ENCODE assay signal across 11 cellular contexts in the genomic region with DNA sequence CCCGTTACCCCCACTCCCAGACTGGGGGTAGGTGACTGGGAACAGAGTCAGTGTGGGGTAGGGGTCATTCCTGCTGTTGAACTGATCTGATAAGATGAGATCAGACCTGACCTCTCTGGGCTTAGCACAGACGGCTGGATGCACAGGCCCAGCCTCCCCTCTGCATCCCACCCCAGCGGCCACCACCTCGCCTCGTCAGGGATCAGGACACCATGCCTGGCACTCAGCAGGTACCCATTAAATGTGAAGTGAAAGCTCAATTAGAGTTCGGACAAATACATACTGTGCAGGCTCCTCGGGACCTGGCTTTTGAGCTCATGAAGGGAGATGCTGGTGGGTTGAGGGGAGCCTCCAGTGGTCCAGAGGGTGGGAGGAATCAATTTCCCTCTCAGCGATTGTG. TPM values are rescaled to one million over a fixed set of nuclear protein-coding genes. Genes with fewer than 3 reads are reported as not detected.
DNase-seq lines count a peak whose midpoint lies in the region; ATAC-seq, FAIRE-seq and TF ChIP-seq lines count a peak whose summit lies in the region.
"Had no signal": no experiment of that assay in that cellular context is flagged by ENCODE, and none has a peak within 500 bp of the region (broad histone marks: within the 10 kb centered on the region; RNA-seq: fewer than 3 reads in every experiment).

No MANE protein-coding gene starts in this region.

- no peak for FAIRE-seq in HepG2 (lab: Jason Lieb, UNC)

- no peak for TF ChIP-seq RAD21 in liver (IDR thresholded peaks at IDR 0.05)
- no peak for TF ChIP-seq RAD21 in HepG2 (CRISPR knock-in tag; IDR thresholded peaks at IDR 0.05)

- H2AFZ ChIP-seq in HepG2 (ENCODE audit: low read length) = no peak overlapping the region

- H3K4me1 ChIP-seq in liver (ENCODE audit: control insufficient read depth in 4 of 4, insufficient read depth in 4 of 4, low read length in 3 of 4) (peaks cover 7 to 64% (median 51%) of the 10 kb centered on the region in 4 donors), HepG2 (ENCODE audit: insufficient read depth, low read length) (peaks cover 61% of the 10 kb centered on the region), iPS-20b (ENCODE audit: insufficient read depth, low read length) (peaks cover 70% of the 10 kb centered on the region), prostate gland (replicated peaks) (peaks cover 69% of the 10 kb centered on the region)

- CTCF ChIA-PET in HepG2 (lab: Yijun Ruan, JAX; ENCODE audit: low intra/inter-chr PET ratio, low total read pairs) = no interaction called here

- in situ Hi-C loops in HepG2 (cut with HindIII; ENCODE audit: extremely low pct_ligation_motif_present, low pct_unique_long_range_greater_than_20kb) = no loop called here

- H3K27ac ChIP-seq in liver (ENCODE audit: low read depth in 1 of 2, low read length in 2 of 2) (peak overlapping the region; percentile 45 to 63), HepG2 (ENCODE audit: extremely low read length, insufficient read depth, low read length) (no peak overlapping the region), iPS-20b (ENCODE audit: low read length) (peak overlapping the region; percentile 18), prostate gland (peak overlapping the region; percentile 98)

- WGBS in liver = 68% methylated on average over 8 of the region's 8 CpGs
- 98% methylated on average over 7 of the region's 8 CpGs for WGBS in HepG2 (ENCODE audit: low lambda C conversion rate)
- WGBS in prostate gland = 19% methylated on average over 8 of the region's 8 CpGs

- H3K4me2 ChIP-seq in HepG2 (ENCODE audit: low read depth, low read length) = no peak overlapping the region

- no peaks in the 10 kb centered on the region for H3K27me3 ChIP-seq in liver (ENCODE audit: control insufficient read depth in 4 of 4, insufficient read depth in 4 of 4, low read length in 3 of 4)
- H3K27me3 ChIP-seq in HepG2 (ENCODE audit: control insufficient read depth in 1 of 2, insufficient read depth in 2 of 2, low read length in 2 of 2) = no peaks in the 10 kb centered on the region
- no peaks in the 10 kb centered on the region for H3K27me3 ChIP-seq in iPS-20b (ENCODE audit: insufficient read depth, low read length)
- no peaks in the 10 kb centered on the region for H3K27me3 ChIP-seq in prostate gland (replicated peaks; ENCODE audit: insufficient read depth)

- H3K4me3 ChIP-seq in liver (ENCODE audit: low read depth in 1 of 3, low read length in 3 of 3) = no peak overlapping the region
- H3K4me3 ChIP-seq in HepG2 (replicated peaks in 1 of 3; ENCODE audit: insufficient read depth in 1 of 3, low read depth in 2 of 3, low read length in 3 of 3) = no peak overlapping the region
- H3K4me3 ChIP-seq in iPS-20b (ENCODE audit: low read length) = no peak overlapping the region
- peak overlapping the region; percentile 4 to 26 for H3K4me3 ChIP-seq in prostate gland

- POLR2A ChIA-PET in HepG2 (lab: Yijun Ruan, JAX) = no interaction called here

- DNase-seq in HepG2 (ENCODE audit: low spot score) = no peak
- no peak for DNase-seq in prostate gland (ENCODE audit: low spot score)
- DNase-seq in NCI-H146 (lab: John Stamatoyannopoulos, UW) = no peak
- DNase-seq in T-helper 2 cell = no peak
- DNase-seq: activated CD4-positive, CD25-positive, alpha-beta regulatory T cell; DND-41; MV-4-11 had no signal

- H3K9ac ChIP-seq in liver (ENCODE audit: low read depth in 1 of 2, low read length in 2 of 2) (no peak overlapping the region), HepG2 (ENCODE audit: insufficient read depth, low read depth, low read length) (no peak overlapping the region), iPS-20b (ENCODE audit: low read depth, low read length) (no peak overlapping the region)

- no TSS peak for BruUV-seq in HepG2 (replicated peaks; lab: Mats Ljungman, UMichigan)

- intact Hi-C loops in HepG2 (cut with micrococcal nuclease; ENCODE audit: unreplicated experiment) (no loop called here), prostate gland (cut with DNase I) (loop anchor here (2.0 kb wide), 1 partner anchor 14 kb away; no protein-coding TSS in a partner anchor)

- no peak for TF ChIP-seq EP300 in HepG2 (IDR thresholded peaks at IDR 0.05; ENCODE audit: low read depth in 2 of 2, low read length in 2 of 2)
- no peak for TF ChIP-seq EP300 in HepG2 (CRISPR knock-in tag; IDR thresholded peaks at IDR 0.05; ENCODE audit: borderline replicate concordance)

- no peaks in the 10 kb centered on the region for H3K9me3 ChIP-seq in liver (ENCODE audit: control insufficient read depth in 4 of 4, low read length in 3 of 4)
- H3K9me3 ChIP-seq in HepG2 (ENCODE audit: low read length) = no peaks in the 10 kb centered on the region
- no peaks in the 10 kb centered on the region for H3K9me3 ChIP-seq in iPS-20b (ENCODE audit: insufficient read depth, low read depth, low read length)
- H3K9me3 ChIP-seq in prostate gland = no peaks in the 10 kb centered on the region

- TF ChIP-seq POLR2A in HepG2 (IDR thresholded peaks at IDR 0.05; ENCODE audit: insufficient read depth in 1 of 2, low read depth in 2 of 2, low read length in 2 of 2) = no peak
- TF ChIP-seq POLR2A in prostate gland (IDR thresholded peaks at IDR 0.05) = no peak

- no peaks in the 10 kb centered on the region; the same call in 1 of the 2 replicates for H4K20me1 ChIP-seq in HepG2 (ENCODE audit: insufficient read depth, low read length)

- ATAC-seq in HepG2 (no peak), GM18858 (IDR thresholded peaks at IDR 0.05; ENCODE audit: unreplicated experiment) (no peak), GM21515 (IDR thresholded peaks at IDR 0.05; ENCODE audit: unreplicated experiment) (no peak)

- H3K36me3 ChIP-seq in liver (ENCODE audit: control insufficient read depth in 4 of 4, insufficient read depth in 3 of 4, low read depth in 1 of 4, low read length in 3 of 4) (no peaks in the 10 kb centered on the region), HepG2 (replicated peaks in 1 of 2; ENCODE audit: control insufficient read depth in 1 of 2, insufficient read depth in 2 of 2, low read length in 2 of 2) (peaks cover 0 to 3% of the 10 kb centered on the region in 2 experiments; a peak in 2 of 5 replicates), iPS-20b (ENCODE audit: insufficient read depth, low read depth, low read length) (peaks cover 3% of the 10 kb centered on the region; the same call in 1 of the 2 replicates), prostate gland (no peaks in the 10 kb centered on the region)

- no peak for TF ChIP-seq CTCF in liver (IDR thresholded peaks at IDR 0.05; ENCODE audit: low read depth, low read length, missing input control)
- no peak for TF ChIP-seq CTCF in HepG2 (CRISPR knock-in tag; IDR thresholded peaks at IDR 0.05)
- no peak for TF ChIP-seq CTCF in prostate gland (IDR thresholded peaks at IDR 0.05)

- H3K79me2 ChIP-seq in HepG2 (ENCODE audit: insufficient read depth, low read length) = peaks cover 87% of the 10 kb centered on the region

TF ChIP-seq in liver, 16 proteins besides CTCF, POLR2A, EP300 and RAD21 (continues in another document):
- no peak for TF ChIP-seq JUND (IDR thresholded peaks at IDR 0.05)
- TF ChIP-seq FOXA1 (IDR thresholded peaks at IDR 0.05) = no peak
- TF ChIP-seq TAF1 (conservative IDR thresholded peaks at IDR 0.05) = no peak
- no peak for TF ChIP-seq GABPA (IDR thresholded peaks at IDR 0.05 in 1 of 2, conservative IDR thresholded peaks at IDR 0.05 in 1 of 2)
- TF ChIP-seq NR2F2 (IDR thresholded peaks at IDR 0.05) = no peak
- no peak for TF ChIP-seq YY1 (IDR thresholded peaks at IDR 0.05)
- TF ChIP-seq FOXA2 (IDR thresholded peaks at IDR 0.05) = no peak
- no peak for TF ChIP-seq ATF3 (IDR thresholded peaks at IDR 0.05)

RNA-seq across cellular contexts. Expression of gene SOX13, which starts 15.7 kb away (rescaled TPM):
- total RNA-seq in liver (10 to 100 TPM in 1 of 2 donors, 1 to 10 TPM in 1; 8.4 to 15.5 TPM), HepG2 (2016; rRNA removed; fragmentation: Illumina TruSeq; extraction: Trizol) (9.3 and 13.3 TPM in 2 replicates), prostate gland (10 to 100 TPM; 91.9 to 95.9 TPM)
- polyA plus RNA-seq in liver (1 to 10 TPM; 7.8 to 9.1 TPM), HepG2 (2011; rRNA removed) (15.8 and 19.0 TPM in 2 replicates)
- 19.4 and 23.0 TPM in 2 replicates for total RNA-seq in HepG2 (2016; cell fraction: cytosol; rRNA removed; fragmentation: Illumina TruSeq; extraction: Trizol; ENCODE audit: low read depth)
- 9.5 and 12.4 TPM in 2 replicates for total RNA-seq in HepG2 (2016; cell fraction: insoluble cytoplasmic fraction; rRNA removed; fragmentation: Illumina TruSeq; extraction: Trizol)
- 7.5 and 8.0 TPM in 2 replicates for total RNA-seq in HepG2 (2016; cell fraction: membrane; rRNA removed; fragmentation: Illumina TruSeq; extraction: Trizol)
- total RNA-seq in HepG2 (2016; cell fraction: nucleus; rRNA removed; fragmentation: Illumina TruSeq; extraction: Trizol) = 11.8 and 12.5 TPM in 2 replicates
- 11.5 and 12.7 TPM in 2 replicates for polyA plus RNA-seq in HepG2 (2011; cell fraction: cytosol; rRNA removed)
- polyA plus RNA-seq in HepG2 (2011; cell fraction: nucleus; rRNA removed) = 51.5 and 56.0 TPM in 2 replicates
- polyA plus RNA-seq in HepG2 (2012) = 12.2 and 14.5 TPM in 2 replicates
- 1.2 and 1.3 TPM in 2 replicates for polyA plus RNA-seq in HepG2 (2016; cell fraction: cytosol; fragmentation: Illumina TruSeq; extraction: Trizol; ENCODE audit: low read depth)
- polyA plus RNA-seq in HepG2 (2016; cell fraction: insoluble cytoplasmic fraction; fragmentation: Illumina TruSeq; extraction: Trizol; ENCODE audit: low read depth) = 12.0 and 16.7 TPM in 2 replicates
- 3.4 and 3.9 TPM in 2 replicates for polyA plus RNA-seq in HepG2 (2016; cell fraction: membrane; fragmentation: Illumina TruSeq; extraction: Trizol; ENCODE audit: low read depth)
- polyA plus RNA-seq in HepG2 (2016; cell fraction: nucleus; fragmentation: Illumina TruSeq; extraction: Trizol; ENCODE audit: insufficient read depth, low read depth) = 29.9 and 34.7 TPM in 2 replicates
- polyA minus RNA-seq in HepG2 (2011; rRNA and poly(A)+ RNA removed; ENCODE audit: low replicate concordance) = 50.6 and 65.9 TPM in 2 replicates
- 12.0 and 12.7 TPM in 2 replicates for polyA minus RNA-seq in HepG2 (2011; cell fraction: cytosol; rRNA and poly(A)+ RNA removed)
- 40.8 and 41.1 TPM in 2 replicates for polyA minus RNA-seq in HepG2 (2011; cell fraction: nucleus; rRNA and poly(A)+ RNA removed)

Comparison
In these comparisons a context has a peak if more than half of its experiments do, and no peak if none do; other contexts are left out.
1. H3K4me3 ChIP-seq: peak in prostate gland (2 of 2); none in liver (0 of 3), HepG2 (0 of 3) and iPS-20b (single experiment).